Comparison of ENCODE assay signal across 8 cellular contexts in the genomic region with DNA sequence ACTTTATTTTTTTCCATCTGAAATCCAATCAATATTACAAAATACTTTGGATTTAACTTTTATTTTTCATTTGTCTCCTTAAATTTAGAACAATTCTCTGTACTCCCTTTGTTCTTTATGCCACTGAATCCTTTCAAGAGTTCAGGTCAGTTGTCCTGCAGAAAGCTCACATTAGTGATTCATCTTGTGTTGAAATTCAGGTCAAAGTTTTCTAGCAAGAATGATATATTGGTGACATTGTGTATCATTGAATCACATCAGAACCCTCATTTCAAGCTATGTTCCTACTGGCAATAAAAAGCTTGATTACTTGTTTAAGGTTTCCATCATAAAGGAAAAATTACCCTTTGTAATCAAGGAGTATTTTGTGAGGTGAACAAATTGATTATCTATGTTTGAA.
"Had no signal": no experiment of that assay in that cellular context is flagged by ENCODE, and none has a peak within 500 bp of the region (broad histone marks: within the 10 kb centered on the region; RNA-seq: fewer than 3 reads in every experiment).

No MANE protein-coding gene starts in this region.

- FAIRE-seq: HepG2, HTR-8/SVneo, K562 had no signal

- DNase-seq: IMR-90, KBM-7, KG1 had no signal

- ATAC-seq: HepG2, K562 had no signal

- H3K4me3 ChIP-seq: K562 had no signal

- H3K27ac ChIP-seq: HL-60, KMS-11 had no signal
